In genomic region chr10:132690401-132690800, GRCh38 we compare ENCODE assay signal across 15 cellular contexts.
"Had no signal": no experiment of that assay in that cellular context is flagged by ENCODE, and none has a peak within 500 bp of the region (broad histone marks: within the 10 kb centered on the region; RNA-seq: fewer than 3 reads in every experiment).

No MANE protein-coding gene starts in this region.

- H3K4me3 ChIP-seq: thoracic aorta had no signal

- ATAC-seq: activated CD8-positive, alpha-beta T cell treated with anti-CD3 and anti-CD28 coated beads, Interleukin-2, amount 10 ng/mL, durations not matched to agents 7 days and 5 days had no signal

- H3K4me1 Mint-ChIP-seq: central memory CD8-positive, alpha-beta T cell; nephron had no signal

- H2AFZ ChIP-seq: parathyroid adenoma had no signal

- DNase-seq: activated CD4-positive, alpha-beta T cell treated with anti-CD3 and anti-CD28 coated beads for 1 hour; activated CD4-positive, alpha-beta T cell treated with anti-CD3 and anti-CD28 coated beads, Interleukin-2, amount 50 U/mL, for 1 hour; activated CD8-positive, alpha-beta T cell treated with anti-CD3 and anti-CD28 coated beads, Interleukin-2, amount 10 ng/mL, durations not matched to agents 7 days and 5 days; activated naive CD8-positive, alpha-beta T cell treated with anti-CD3 and anti-CD28 coated beads for 36 hours; cortex of kidney; kidney glomerular epithelial cell; stimulated activated CD4-positive, alpha-beta T cell treated with anti-CD3 and anti-CD28 coated beads, Interleukin-4, amount 100 ng/mL, for 24 hours; stimulated activated naive CD4-positive, alpha-beta T cell treated with Interleukin-2 at 50 U/mL for 16 hours; T-helper 9 cell had no signal

- H3K27ac ChIP-seq: parathyroid adenoma, thoracic aorta had no signal

- H3K4me3 Mint-ChIP-seq: activated CD8-positive, alpha-beta T cell treated with anti-CD3 and anti-CD28 coated beads, Interleukin-2, amount 10 ng/mL, durations not matched to agents 7 days and 5 days; activated naive CD8-positive, alpha-beta T cell treated with anti-CD3 and anti-CD28 coated beads for 36 hours; activated T-helper 1 cell treated with anti-CD3 and anti-CD28 coated beads, Interleukin-12 subunit alpha, Interleukin-12 subunit beta, Interleukin-2, Interleukin-4 antibody, amounts not matched to agents 30 ng/mL and 10 ng/mL and 1 ng/mL, durations not matched to agents 14 hours and 24 hours and 36 hours; central memory CD8-positive, alpha-beta T cell; memory B cell; nephron had no signal

- H3K27ac Mint-ChIP-seq: activated CD8-positive, alpha-beta T cell treated with anti-CD3 and anti-CD28 coated beads, Interleukin-2, amount 10 ng/mL, durations not matched to agents 7 days and 5 days; activated naive CD8-positive, alpha-beta T cell treated with anti-CD3 and anti-CD28 coated beads for 36 hours; activated T-helper 1 cell treated with anti-CD3 and anti-CD28 coated beads, Interleukin-12 subunit alpha, Interleukin-12 subunit beta, Interleukin-2, Interleukin-4 antibody, amounts not matched to agents 30 ng/mL and 10 ng/mL and 1 ng/mL, durations not matched to agents 14 hours and 24 hours and 36 hours; memory B cell; nephron had no signal

- H3K9ac ChIP-seq: parathyroid adenoma had no signal

- H3K9me3 Mint-ChIP-seq: activated naive CD8-positive, alpha-beta T cell treated with anti-CD3 and anti-CD28 coated beads for 36 hours had no signal

- H3K79me2 ChIP-seq: parathyroid adenoma had no signal

- H3K27me3 Mint-ChIP-seq: activated naive CD8-positive, alpha-beta T cell treated with anti-CD3 and anti-CD28 coated beads for 36 hours; central memory CD8-positive, alpha-beta T cell; memory B cell had no signal

- H3K9me3 ChIP-seq: thoracic aorta had no signal

- H3K4me1 ChIP-seq: parathyroid adenoma had no signal
